8 cellular contexts compared by ENCODE assay signal in genomic region chr4:185395956-185396723, GRCh38. TPM values are rescaled to one million over a fixed set of nuclear protein-coding genes. Genes with fewer than 3 reads are reported as not detected.
A peak's percentile ranks its signal among the peaks of the same experiment; 100 is the strongest.
DNase-seq lines count a peak whose midpoint lies in the region; ATAC-seq and TF ChIP-seq lines count a peak whose summit lies in the region.

No MANE protein-coding gene starts in this region.

- peak in 1 of 2 donors; percentile 3 for TF ChIP-seq RAD21 in liver (IDR thresholded peaks at IDR 0.05)

- H3K27ac Mint-ChIP-seq in dendritic cell treated with granulocyte-macrophage colony-stimulating factor and Interleukin-4, amounts not matched to agents 40 ng/mL and 50 ng/mL, for 4 days, result peak overlapping the region; percentile 84

- H3K9ac ChIP-seq in liver (ENCODE audit: low read depth in 1 of 2, low read length in 2 of 2), result peak overlapping the region; percentile 97 to 100

- peaks cover 37% of the 10 kb centered on the region for H3K36me3 Mint-ChIP-seq in dendritic cell treated with granulocyte-macrophage colony-stimulating factor and Interleukin-4, amounts not matched to agents 40 ng/mL and 50 ng/mL, for 4 days (ENCODE audit: low read depth)

- H3K4me1 ChIP-seq in liver (ENCODE audit: control insufficient read depth in 4 of 4, insufficient read depth in 4 of 4, low read length in 3 of 4), result peaks cover 0 to 11% (median 7%) of the 10 kb centered on the region in 4 donors

- peaks cover 0 to 25% (median 10%) of the 10 kb centered on the region in 4 donors for H3K36me3 ChIP-seq in liver (ENCODE audit: control insufficient read depth in 4 of 4, insufficient read depth in 3 of 4, low read depth in 1 of 4, low read length in 3 of 4)

- H3K27me3 ChIP-seq in liver (ENCODE audit: control insufficient read depth in 4 of 4, insufficient read depth in 4 of 4, low read length in 3 of 4), result no peaks in the 10 kb centered on the region

- under 1% methylated on average over 98 of the region's 98 CpGs for WGBS in liver

- H3K27ac ChIP-seq in C4-2B (peak overlapping the region; percentile 96), liver (ENCODE audit: low read depth in 1 of 2, low read length in 2 of 2) (peak overlapping the region; percentile 100)

- H3K27me3 Mint-ChIP-seq in dendritic cell treated with granulocyte-macrophage colony-stimulating factor and Interleukin-4, amounts not matched to agents 40 ng/mL and 50 ng/mL, for 4 days, result peaks cover 7% of the 10 kb centered on the region

- peak overlapping the region; percentile 84 for H3K4me3 Mint-ChIP-seq in dendritic cell treated with granulocyte-macrophage colony-stimulating factor and Interleukin-4, amounts not matched to agents 40 ng/mL and 50 ng/mL, for 4 days

- peak; percentile 94 for DNase-seq in NCI-H69 (lab: John Stamatoyannopoulos, UW)
- DNase-seq in activated CD4-positive, alpha-beta T cell treated with anti-CD3 and anti-CD28 coated beads, Interleukin-2, amount 50 U/mL, for 24 hours (ENCODE audit: low read depth in 1 of 2, low spot score in 1 of 2), result peak; percentile 92 to 97
- peak; percentile 97 for DNase-seq in stimulated activated CD4-positive, alpha-beta T cell treated with anti-CD3 and anti-CD28 coated beads, Interleukin-4, amount 100 ng/mL, for 1 hour

- peak overlapping the region; percentile 67 to 79 (median 75) for H3K4me3 ChIP-seq in liver (ENCODE audit: low read depth in 1 of 3, low read length in 3 of 3)

- ATAC-seq in GM19372 (IDR thresholded peaks at IDR 0.05; ENCODE audit: low read depth, unreplicated experiment) (peak; percentile 70), HG03521 (IDR thresholded peaks at IDR 0.05; ENCODE audit: unreplicated experiment) (peak; percentile 80)

- no peaks in the 10 kb centered on the region for H3K9me3 ChIP-seq in liver (ENCODE audit: control insufficient read depth in 4 of 4, low read length in 3 of 4)

- H3K9me3 Mint-ChIP-seq in dendritic cell treated with granulocyte-macrophage colony-stimulating factor and Interleukin-4, amounts not matched to agents 40 ng/mL and 50 ng/mL, for 4 days, result no peaks in the 10 kb centered on the region

- peaks cover 23% of the 10 kb centered on the region for H3K4me1 Mint-ChIP-seq in dendritic cell treated with granulocyte-macrophage colony-stimulating factor and Interleukin-4, amounts not matched to agents 40 ng/mL and 50 ng/mL, for 4 days (ENCODE audit: low read depth)

- intact Hi-C loops in dendritic cell treated with granulocyte-macrophage colony-stimulating factor and Interleukin-4, amounts not matched to agents 40 ng/mL and 50 ng/mL, for 4 days (cut with micrococcal nuclease), result loop anchor here (1.0 to 10.0 kb wide), 5 partner anchors 9 to 796 kb away; partner anchors contain the start of genes CCDC110, CFAP97, CYP4V2 and SNX25

- TF ChIP-seq CTCF in C4-2B (conservative IDR thresholded peaks at IDR 0.05) (no peak), liver (IDR thresholded peaks at IDR 0.05; ENCODE audit: low read depth, low read length, missing input control) (no peak)

TF ChIP-seq in liver, 16 proteins besides CTCF, POLR2A, EP300 and RAD21:
- TF ChIP-seq TAF1 (conservative IDR thresholded peaks at IDR 0.05), result peak; percentile 20
- peak; percentile 2 for TF ChIP-seq ZBTB33 (IDR thresholded peaks at IDR 0.05)
- peak; percentile 70 for TF ChIP-seq MAX (IDR thresholded peaks at IDR 0.05)
- TF ChIP-seq RXRA (IDR thresholded peaks at IDR 0.05), result no peak
- TF ChIP-seq ATF3 (IDR thresholded peaks at IDR 0.05), result no peak
- peak; percentile 53 to 68 for TF ChIP-seq HNF4A (conservative IDR thresholded peaks at IDR 0.05)
- TF ChIP-seq GABPA (IDR thresholded peaks at IDR 0.05 in 1 of 2, conservative IDR thresholded peaks at IDR 0.05 in 1 of 2), result peak; percentile 62 to 73
- TF ChIP-seq REST (IDR thresholded peaks at IDR 0.05), result peak; percentile 98
- TF ChIP-seq JUND (IDR thresholded peaks at IDR 0.05), result no peak
- TF ChIP-seq FOXA1 (IDR thresholded peaks at IDR 0.05), result no peak
- TF ChIP-seq FOXA2 (IDR thresholded peaks at IDR 0.05), result no peak
- peak; percentile 99 for TF ChIP-seq YY1 (IDR thresholded peaks at IDR 0.05)

RNA-seq across cellular contexts. Expression of gene LRP2BP, which starts 0.4 kb away (rescaled TPM):
- total RNA-seq in liver, result under 1 TPM; 0.17 to 0.23 TPM
- under 1 TPM; 0.09 to 0.64 TPM for polyA plus RNA-seq in liver

RNA-seq across cellular contexts. Expression of gene ANKRD37, which starts 0.5 kb away (rescaled TPM):
- total RNA-seq in liver, result 1 to 10 TPM; 1.2 to 2.2 TPM
- polyA plus RNA-seq in liver, result 1 to 10 TPM; 4.6 to 7.9 TPM

RNA-seq across cellular contexts. Expression of gene UFSP2, which starts 29.6 kb away (rescaled TPM):
- total RNA-seq in liver, result 10 to 100 TPM; 16.6 to 17.2 TPM
- polyA plus RNA-seq in liver, result 10 to 100 TPM; 12.2 to 12.9 TPM

Comparison
In these comparisons a context has a peak if more than half of its experiments do, and no peak if none do; other contexts are left out.
1. Peak in every context shown above with its lines: DNase-seq, ATAC-seq, H3K4me3 ChIP-seq and H3K27ac ChIP-seq.